Comparison of ENCODE assay signal across 1 cellular context in genomic region chr12:51270847-51271518, GRCh38.
TF ChIP-seq lines count a peak whose summit lies in the region.

No MANE protein-coding gene starts in this region.

TF ChIP-seq in HCT116, 20 proteins besides CTCF, POLR2A, EP300 and RAD21 (continued from another document):
- TF ChIP-seq POLR2AphosphoS5 (IDR thresholded peaks at IDR 0.05; ENCODE audit: low read depth, low read length) (no peak; the same call in 1 of the 2 replicates), ELF1 (IDR thresholded peaks at IDR 0.05; ENCODE audit: borderline replicate concordance, low read depth) (no peak), TCF7L2 (IDR thresholded peaks at IDR 0.05; ENCODE audit: borderline replicate concordance, extremely low read depth, insufficient read depth, insufficient read length) (no peak), JUND (IDR thresholded peaks at IDR 0.05) (peak; percentile 73), FOSL1 (IDR thresholded peaks at IDR 0.05; ENCODE audit: low read depth) (peak; percentile 67; the same call in 1 of the 2 replicates), SP1 (IDR thresholded peaks at IDR 0.05; ENCODE audit: low read depth) (peak; percentile 80), ZNF274 (IDR thresholded peaks at IDR 0.05; ENCODE audit: low read depth, low read length) (no peak), CEBPB (IDR thresholded peaks at IDR 0.05; ENCODE audit: low read depth) (no peak), CBX3 (IDR thresholded peaks at IDR 0.05; ENCODE audit: low read depth) (peak; percentile 80), EZH2 (IDR thresholded peaks at IDR 0.05) (no peak), ZFX (IDR thresholded peaks at IDR 0.05) (no peak), EGR1 (IDR thresholded peaks at IDR 0.05; ENCODE audit: low read depth) (no peak)
- TF ChIP-seq, protein P1, sequence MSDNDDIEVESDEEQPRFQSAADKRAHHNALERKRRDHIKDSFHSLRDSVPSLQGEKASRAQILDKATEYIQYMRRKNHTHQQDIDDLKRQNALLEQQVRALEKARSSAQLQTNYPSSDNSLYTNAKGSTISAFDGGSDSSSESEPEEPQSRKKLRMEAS (IDR thresholded peaks at IDR 0.05), result peak; percentile 63
